Comparison of ENCODE assay signal across 1 cellular context in genomic region chr12:79835377-79835843, GRCh38.
TF ChIP-seq lines count a peak whose summit lies in the region.

No MANE protein-coding gene starts in this region.

TF ChIP-seq in K562, 482 proteins besides CTCF, POLR2A, EP300 and RAD21:
- TF ChIP-seq, protein P1, sequence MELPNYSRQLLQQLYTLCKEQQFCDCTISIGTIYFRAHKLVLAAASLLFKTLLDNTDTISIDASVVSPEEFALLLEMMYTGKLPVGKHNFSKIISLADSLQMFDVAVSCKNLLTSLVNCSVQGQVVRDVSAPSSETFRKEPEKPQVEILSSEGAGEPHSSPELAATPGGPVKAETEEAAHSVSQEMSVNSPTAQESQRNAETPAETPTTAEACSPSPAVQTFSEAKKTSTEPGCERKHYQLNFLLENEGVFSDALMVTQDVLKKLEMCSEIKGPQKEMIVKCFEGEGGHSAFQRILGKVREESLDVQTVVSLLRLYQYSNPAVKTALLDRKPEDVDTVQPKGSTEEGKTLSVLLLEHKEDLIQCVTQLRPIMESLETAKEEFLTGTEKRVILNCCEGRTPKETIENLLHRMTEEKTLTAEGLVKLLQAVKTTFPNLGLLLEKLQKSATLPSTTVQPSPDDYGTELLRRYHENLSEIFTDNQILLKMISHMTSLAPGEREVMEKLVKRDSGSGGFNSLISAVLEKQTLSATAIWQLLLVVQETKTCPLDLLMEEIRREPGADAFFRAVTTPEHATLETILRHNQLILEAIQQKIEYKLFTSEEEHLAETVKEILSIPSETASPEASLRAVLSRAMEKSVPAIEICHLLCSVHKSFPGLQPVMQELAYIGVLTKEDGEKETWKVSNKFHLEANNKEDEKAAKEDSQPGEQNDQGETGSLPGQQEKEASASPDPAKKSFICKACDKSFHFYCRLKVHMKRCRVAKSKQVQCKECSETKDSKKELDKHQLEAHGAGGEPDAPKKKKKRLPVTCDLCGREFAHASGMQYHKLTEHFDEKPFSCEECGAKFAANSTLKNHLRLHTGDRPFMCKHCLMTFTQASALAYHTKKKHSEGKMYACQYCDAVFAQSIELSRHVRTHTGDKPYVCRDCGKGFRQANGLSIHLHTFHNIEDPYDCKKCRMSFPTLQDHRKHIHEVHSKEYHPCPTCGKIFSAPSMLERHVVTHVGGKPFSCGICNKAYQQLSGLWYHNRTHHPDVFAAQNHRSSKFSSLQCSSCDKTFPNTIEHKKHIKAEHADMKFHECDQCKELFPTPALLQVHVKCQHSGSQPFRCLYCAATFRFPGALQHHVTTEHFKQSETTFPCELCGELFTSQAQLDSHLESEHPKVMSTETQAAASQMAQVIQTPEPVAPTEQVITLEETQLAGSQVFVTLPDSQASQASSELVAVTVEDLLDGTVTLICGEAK (IDR thresholded peaks at IDR 0.05), result no peak
- TF ChIP-seq, protein P1 (CRISPR knock-in tag; IDR thresholded peaks at IDR 0.05), result no peak
- TF ChIP-seq PATZ1 (CRISPR knock-in tag; IDR thresholded peaks at IDR 0.05; ENCODE audit: borderline replicate concordance), result no peak
- TF ChIP-seq CREB5 (CRISPR knock-in tag; IDR thresholded peaks at IDR 0.05), result no peak
- no peak for TF ChIP-seq RNF2 (IDR thresholded peaks at IDR 0.05)
- TF ChIP-seq, protein P2, sequence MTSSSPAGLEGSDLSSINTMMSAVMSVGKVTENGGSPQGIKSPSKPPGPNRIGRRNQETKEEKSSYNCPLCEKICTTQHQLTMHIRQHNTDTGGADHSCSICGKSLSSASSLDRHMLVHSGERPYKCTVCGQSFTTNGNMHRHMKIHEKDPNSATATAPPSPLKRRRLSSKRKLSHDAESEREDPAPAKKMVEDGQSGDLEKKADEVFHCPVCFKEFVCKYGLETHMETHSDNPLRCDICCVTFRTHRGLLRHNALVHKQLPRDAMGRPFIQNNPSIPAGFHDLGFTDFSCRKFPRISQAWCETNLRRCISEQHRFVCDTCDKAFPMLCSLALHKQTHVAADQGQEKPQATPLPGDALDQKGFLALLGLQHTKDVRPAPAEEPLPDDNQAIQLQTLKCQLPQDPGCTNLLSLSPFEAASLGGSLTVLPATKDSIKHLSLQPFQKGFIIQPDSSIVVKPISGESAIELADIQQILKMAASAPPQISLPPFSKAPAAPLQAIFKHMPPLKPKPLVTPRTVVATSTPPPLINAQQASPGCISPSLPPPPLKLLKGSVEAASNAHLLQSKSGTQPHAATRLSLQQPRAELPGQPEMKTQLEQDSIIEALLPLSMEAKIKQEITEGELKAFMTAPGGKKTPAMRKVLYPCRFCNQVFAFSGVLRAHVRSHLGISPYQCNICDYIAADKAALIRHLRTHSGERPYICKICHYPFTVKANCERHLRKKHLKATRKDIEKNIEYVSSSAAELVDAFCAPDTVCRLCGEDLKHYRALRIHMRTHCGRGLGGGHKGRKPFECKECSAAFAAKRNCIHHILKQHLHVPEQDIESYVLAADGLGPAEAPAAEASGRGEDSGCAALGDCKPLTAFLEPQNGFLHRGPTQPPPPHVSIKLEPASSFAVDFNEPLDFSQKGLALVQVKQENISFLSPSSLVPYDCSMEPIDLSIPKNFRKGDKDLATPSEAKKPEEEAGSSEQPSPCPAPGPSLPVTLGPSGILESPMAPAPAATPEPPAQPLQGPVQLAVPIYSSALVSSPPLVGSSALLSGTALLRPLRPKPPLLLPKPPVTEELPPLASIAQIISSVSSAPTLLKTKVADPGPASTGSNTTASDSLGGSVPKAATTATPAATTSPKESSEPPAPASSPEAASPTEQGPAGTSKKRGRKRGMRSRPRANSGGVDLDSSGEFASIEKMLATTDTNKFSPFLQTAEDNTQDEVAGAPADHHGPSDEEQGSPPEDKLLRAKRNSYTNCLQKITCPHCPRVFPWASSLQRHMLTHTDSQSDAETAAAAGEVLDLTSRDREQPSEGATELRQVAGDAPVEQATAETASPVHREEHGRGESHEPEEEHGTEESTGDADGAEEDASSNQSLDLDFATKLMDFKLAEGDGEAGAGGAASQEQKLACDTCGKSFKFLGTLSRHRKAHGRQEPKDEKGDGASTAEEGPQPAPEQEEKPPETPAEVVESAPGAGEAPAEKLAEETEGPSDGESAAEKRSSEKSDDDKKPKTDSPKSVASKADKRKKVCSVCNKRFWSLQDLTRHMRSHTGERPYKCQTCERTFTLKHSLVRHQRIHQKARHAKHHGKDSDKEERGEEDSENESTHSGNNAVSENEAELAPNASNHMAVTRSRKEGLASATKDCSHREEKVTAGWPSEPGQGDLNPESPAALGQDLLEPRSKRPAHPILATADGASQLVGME (CRISPR knock-in tag; IDR thresholded peaks at IDR 0.05), result no peak
- TF ChIP-seq RBM22 (IDR thresholded peaks at IDR 0.05; ENCODE audit: low read depth, low read length, poor library complexity, severe bottlenecking), result no peak
- TF ChIP-seq ESRRA (IDR thresholded peaks at IDR 0.05; ENCODE audit: borderline replicate concordance, low read depth), result no peak
- no peak for TF ChIP-seq RAD51 (IDR thresholded peaks at IDR 0.05; ENCODE audit: borderline replicate concordance, low read depth)
- TF ChIP-seq TOE1 (IDR thresholded peaks at IDR 0.05; ENCODE audit: borderline replicate concordance), result no peak
- TF ChIP-seq TOE1 (CRISPR knock-in tag; IDR thresholded peaks at IDR 0.05; ENCODE audit: borderline replicate concordance, low read depth), result no peak
- TF ChIP-seq SIRT6 (IDR thresholded peaks at IDR 0.05; ENCODE audit: low read depth, low read length), result no peak
- TF ChIP-seq ARHGAP35 (IDR thresholded peaks at IDR 0.05; ENCODE audit: partially characterized antibody), result no peak
- TF ChIP-seq CBFB (CRISPR knock-in tag; IDR thresholded peaks at IDR 0.05), result no peak
- no peak for TF ChIP-seq NFRKB (IDR thresholded peaks at IDR 0.05; ENCODE audit: low read depth)
- no peak for TF ChIP-seq SNIP1 (IDR thresholded peaks at IDR 0.05; ENCODE audit: low read depth)
- no peak for TF ChIP-seq U2AF1 (optimal IDR thresholded peaks at IDR 0.05; ENCODE audit: low read depth, low read length)
- no peak for TF ChIP-seq TEAD2 (tag; IDR thresholded peaks at IDR 0.05)
- TF ChIP-seq CBX5 (IDR thresholded peaks at IDR 0.05; ENCODE audit: borderline replicate concordance, low read depth), result no peak
- no peak for TF ChIP-seq NCOA2 (IDR thresholded peaks at IDR 0.05; ENCODE audit: partially characterized antibody in 2 of 2)
- TF ChIP-seq ZNF121 (CRISPR knock-in tag; conservative IDR thresholded peaks at IDR 0.05), result no peak
- TF ChIP-seq ETV1 (tag; conservative IDR thresholded peaks at IDR 0.05; ENCODE audit: low read depth), result no peak
